ENCODE assay signal across 8 cellular contexts in genomic region chr5:180825768-180826525, GRCh38. TPM values are rescaled to one million over a fixed set of nuclear protein-coding genes. Genes with fewer than 3 reads are reported as not detected.
A peak's percentile ranks its signal among the peaks of the same experiment; 100 is the strongest.
DNase-seq lines count a peak whose midpoint lies in the region; ATAC-seq, FAIRE-seq and TF ChIP-seq lines count a peak whose summit lies in the region.

No MANE protein-coding gene starts in this region.

- H3K9me2 ChIP-seq in SK-N-SH = no peaks in the 10 kb centered on the region

- H3K9me3 ChIP-seq in SK-N-SH (no peaks in the 10 kb centered on the region; the same call in 1 of the 2 replicates), small intestine (ENCODE audit: control insufficient read depth, low read depth) (no peaks in the 10 kb centered on the region)

- H3K9ac ChIP-seq in SK-N-SH = no peak overlapping the region

- peaks cover 9% of the 10 kb centered on the region for H3F3A ChIP-seq in SK-N-SH (replicated peaks; ENCODE audit: insufficient read depth)

- H3K27ac ChIP-seq in SK-N-SH (ENCODE audit: low read depth in 2 of 2, low read length in 1 of 2) (no peak overlapping the region), small intestine (ENCODE audit: low read depth in 1 of 2, low read length in 1 of 2) (peak overlapping the region in 1 of 2 donors; percentile 19)

- TF ChIP-seq EP300 in SK-N-SH (IDR thresholded peaks at IDR 0.05; ENCODE audit: borderline replicate concordance in 1 of 2, low read depth in 1 of 2, low read length in 1 of 2) = no peak

- DNase-seq in GM04504 (ENCODE audit: low read depth) = peak; percentile 51
- DNase-seq in SK-N-SH = no peak
- peak; percentile 88 for DNase-seq in glomerular visceral epithelial cell (ENCODE audit: extremely low spot score)
- peak; percentile 82 for DNase-seq in small intestine
- no peak for DNase-seq in NOMO-1 treated with dmso at 0.1 percent for 144 hours (lab: John Stamatoyannopoulos, UW; ENCODE audit: unreplicated experiment)
- DNase-seq in effector CD8-positive, alpha-beta T cell (lab: John Stamatoyannopoulos, UW) = no peak

- H3K4me2 ChIP-seq in SK-N-SH = no peak overlapping the region

- no peak overlapping the region for H2AFZ ChIP-seq in SK-N-SH (ENCODE audit: low read depth)

- 71% methylated on average over 3 of the region's 3 CpGs for WGBS in SK-N-SH (ENCODE audit: low lambda C conversion rate)
- 74 to 88% (median 77%) methylated on average over 3 of the region's 3 CpGs for WGBS in small intestine, 3 donors

- no peaks in the 10 kb centered on the region for H3K27me3 ChIP-seq in SK-N-SH (ENCODE audit: insufficient read depth)
- H3K27me3 ChIP-seq in small intestine (ENCODE audit: control insufficient read depth in 2 of 2, insufficient read depth in 2 of 2, low read length in 2 of 2) = no peaks in the 10 kb centered on the region

- no peak for FAIRE-seq in small intestine (lab: Jason Lieb, UNC)

- no peaks in the 10 kb centered on the region for H4K20me1 ChIP-seq in SK-N-SH (ENCODE audit: insufficient read depth)

- no peaks in the 10 kb centered on the region for H3K79me2 ChIP-seq in SK-N-SH (ENCODE audit: insufficient read depth)

- CTCF ChIA-PET in SK-N-SH (lab: Yijun Ruan, JAX) = no interaction called here

- peaks cover 3 to 10% of the 10 kb centered on the region in 2 experiments for H3K36me3 ChIP-seq in SK-N-SH (replicated peaks in 1 of 2; ENCODE audit: control insufficient read depth in 1 of 2, insufficient read depth in 2 of 2, low read length in 1 of 2)
- no peaks in the 10 kb centered on the region for H3K36me3 ChIP-seq in small intestine (ENCODE audit: control insufficient read depth in 2 of 2, insufficient read depth in 2 of 2, low read length in 2 of 2)

- H3K4me3 ChIP-seq in SK-N-SH (ENCODE audit: low read depth in 2 of 2, low read length in 1 of 2) (no peak overlapping the region), small intestine (ENCODE audit: low read depth in 1 of 2, low read length in 2 of 2) (no peak overlapping the region)

- H3K4me1 ChIP-seq in SK-N-SH (ENCODE audit: control insufficient read depth in 1 of 2, insufficient read depth in 2 of 2, low read depth in 1 of 2, low read length in 1 of 2) (peaks cover 5 to 11% of the 10 kb centered on the region in 2 experiments; a peak in 1 of 4 replicates), small intestine (ENCODE audit: control insufficient read depth in 2 of 2, insufficient read depth in 1 of 2, low read depth in 1 of 2, low read length in 1 of 2) (peaks cover 7% of the 10 kb centered on the region in 2 donors)

- ATAC-seq in GM21528 (IDR thresholded peaks at IDR 0.05; ENCODE audit: low FRiP score, unreplicated experiment) (no peak), HG03439 (IDR thresholded peaks at IDR 0.05; ENCODE audit: unreplicated experiment) (no peak)

- TF ChIP-seq RAD21 in SK-N-SH (IDR thresholded peaks at IDR 0.05; ENCODE audit: low read length) = no peak

- POLR2A ChIA-PET in SK-N-SH (lab: Yijun Ruan, JAX) = no interaction called here

- TF ChIP-seq CTCF in SK-N-SH (IDR thresholded peaks at IDR 0.05) = no peak

TF ChIP-seq in SK-N-SH, 30 proteins besides CTCF, POLR2A, EP300 and RAD21:
- TF ChIP-seq ELF1 (IDR thresholded peaks at IDR 0.05) (no peak), RCOR1 (IDR thresholded peaks at IDR 0.05; ENCODE audit: low read length) (no peak), TCF12 (IDR thresholded peaks at IDR 0.05) (no peak), NRF1 (IDR thresholded peaks at IDR 0.05; ENCODE audit: low read depth, low read length) (no peak), PBX3 (IDR thresholded peaks at IDR 0.05) (peak; percentile 75), USF1 (IDR thresholded peaks at IDR 0.05; ENCODE audit: borderline replicate concordance, low read depth) (no peak), TAF1 (IDR thresholded peaks at IDR 0.05; ENCODE audit: borderline replicate concordance, low read depth, low read length) (no peak), REST (IDR thresholded peaks at IDR 0.05; ENCODE audit: low read depth, low read length) (no peak)

RNA-seq across cellular contexts. Expression of gene MGAT1, which starts 23.3 kb away (rescaled TPM):
- 47.3 and 55.8 TPM in 2 replicates for polyA plus RNA-seq in SK-N-SH (2012; rRNA removed)
- 27.7 and 43.1 TPM in 2 replicates for polyA plus RNA-seq in SK-N-SH (2012; cell fraction: cytosol; rRNA removed)
- 56.3 and 60.6 TPM in 2 replicates for polyA plus RNA-seq in SK-N-SH (2012; cell fraction: nucleus; rRNA removed)
- 100 to 1,000 TPM in 1 of 3 donors, 10 to 100 TPM in 2; 52.3 to 125 (median 65.9) TPM for polyA plus RNA-seq in small intestine

RNA-seq across cellular contexts. Expression of gene ZFP62, which starts 35.1 kb away (rescaled TPM):
- polyA plus RNA-seq in SK-N-SH (2012; rRNA removed) = 6.0 and 9.0 TPM in 2 replicates
- polyA plus RNA-seq in SK-N-SH (2012; cell fraction: cytosol; rRNA removed) = 7.5 and 10.4 TPM in 2 replicates
- polyA plus RNA-seq in SK-N-SH (2012; cell fraction: nucleus; rRNA removed) = 10.3 and 22.5 TPM in 2 replicates
- polyA plus RNA-seq in small intestine = 10 to 100 TPM in 2 of 3 donors, 1 to 10 TPM in 1; 8.7 to 17.6 (median 14.9) TPM

Comparison
In these comparisons a context has a peak if more than half of its experiments do, and no peak if none do; other contexts are left out.
1. DNase-seq: peak in GM04504 (single experiment), glomerular visceral epithelial cell (single experiment) and small intestine (single experiment); none in SK-N-SH (single experiment), NOMO-1 treated with dmso at 0.1 percent for 144 hours (single experiment) and effector CD8-positive, alpha-beta T cell (single experiment).